ENCODE assay signal across 9 cellular contexts in the genomic region with DNA sequence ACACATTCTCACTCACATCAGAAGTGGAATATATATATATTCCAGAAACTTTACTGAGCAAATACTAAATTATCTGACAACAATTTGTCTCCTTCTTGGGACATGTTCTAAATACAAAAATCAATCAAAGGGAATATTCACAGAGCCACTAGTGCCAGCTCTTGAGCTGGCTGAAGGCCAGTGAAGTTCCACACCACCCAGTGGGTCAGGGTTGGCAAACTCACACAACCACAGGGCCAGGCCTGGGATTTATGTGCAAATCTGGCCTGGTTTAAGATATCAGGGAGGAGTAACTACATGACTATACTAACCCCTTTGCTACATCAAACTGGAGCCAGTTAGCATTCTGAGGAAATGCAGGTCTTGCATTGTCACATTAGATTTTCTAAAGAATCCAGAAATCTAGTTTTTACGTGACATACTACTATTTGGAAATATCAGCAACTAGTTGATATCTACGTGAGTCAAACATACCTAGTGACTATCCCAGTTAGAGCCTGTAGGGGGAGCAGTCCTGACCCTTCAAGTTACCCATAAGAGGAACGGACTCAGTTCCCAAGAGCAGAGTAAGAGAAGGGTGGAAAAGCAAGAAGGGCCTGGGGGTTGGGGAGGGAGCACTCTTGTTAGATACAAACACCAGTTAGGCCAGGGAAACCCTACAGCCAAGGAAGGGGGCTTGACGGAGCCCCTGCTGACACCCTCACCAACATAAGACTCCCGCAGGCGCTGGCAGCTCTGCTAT.
A peak's percentile ranks its signal among the peaks of the same experiment; 100 is the strongest.
DNase-seq lines count a peak whose midpoint lies in the region; ATAC-seq and TF ChIP-seq lines count a peak whose summit lies in the region.
"Had no signal": no experiment of that assay in that cellular context is flagged by ENCODE, and none has a peak within 500 bp of the region (broad histone marks: within the 10 kb centered on the region; RNA-seq: fewer than 3 reads in every experiment).

No MANE protein-coding gene starts in this region.

- TF ChIP-seq CTCF in HFF-Myc (IDR thresholded peaks at IDR 0.05; ENCODE audit: low read depth, low read length, missing control alignments) (peak; percentile 70), SK-N-SH (IDR thresholded peaks at IDR 0.05) (peak; percentile 67)

- H3F3A ChIP-seq in SK-N-SH (replicated peaks; ENCODE audit: insufficient read depth) = peaks cover 7% of the 10 kb centered on the region

- H3K4me2 ChIP-seq in SK-N-SH = no peak overlapping the region

- H3K36me3 Mint-ChIP-seq in naive thymus-derived CD8-positive, alpha-beta T cell = peaks cover 0 to 1% (median 0%) of the 10 kb centered on the region in 3 donors
- H3K36me3 Mint-ChIP-seq: memory B cell had no signal

- POLR2A ChIA-PET in SK-N-SH (lab: Yijun Ruan, JAX) = no interaction called here
- POLR2A ChIA-PET in naive thymus-derived CD8-positive, alpha-beta T cell (lab: Charles Lee) = no interaction called here

- H3K27ac Mint-ChIP-seq in naive thymus-derived CD8-positive, alpha-beta T cell = peak overlapping the region in 4 of 10 donors; percentile 31 to 79 (median 40)
- H3K27ac Mint-ChIP-seq: memory B cell had no signal

- H3K9me3 Mint-ChIP-seq in naive thymus-derived CD8-positive, alpha-beta T cell = no peaks in the 10 kb centered on the region
- H3K9me3 Mint-ChIP-seq: memory B cell had no signal

- H3K4me3 ChIP-seq in HFF-Myc (replicated peaks; ENCODE audit: low read depth, low read length) (no peak overlapping the region), SK-N-SH (ENCODE audit: low read depth in 2 of 2, low read length in 1 of 2) (no peak overlapping the region)

- no peaks in the 10 kb centered on the region for H3K79me2 ChIP-seq in SK-N-SH (ENCODE audit: insufficient read depth)

- 91% methylated on average over 6 of the region's 6 CpGs for WGBS in SK-N-SH (ENCODE audit: low lambda C conversion rate)

- H3K4me3 Mint-ChIP-seq in naive thymus-derived CD8-positive, alpha-beta T cell = no peak overlapping the region
- H3K4me3 Mint-ChIP-seq: memory B cell had no signal

- H3K27me3 Mint-ChIP-seq in naive thymus-derived CD8-positive, alpha-beta T cell = peaks cover 0 to 13% (median 2%) of the 10 kb centered on the region in 5 donors

- H3K9me3 ChIP-seq in SK-N-SH = no peaks in the 10 kb centered on the region

- peaks cover 0 to 28% of the 10 kb centered on the region in 2 experiments for H3K36me3 ChIP-seq in SK-N-SH (replicated peaks in 1 of 2; ENCODE audit: control insufficient read depth in 1 of 2, insufficient read depth in 2 of 2, low read length in 1 of 2)

- no peak overlapping the region for H2AFZ ChIP-seq in SK-N-SH (ENCODE audit: low read depth)

- no peaks in the 10 kb centered on the region for H4K20me1 ChIP-seq in SK-N-SH (ENCODE audit: insufficient read depth)

- H3K27ac ChIP-seq in SK-N-SH (ENCODE audit: low read depth in 2 of 2, low read length in 1 of 2) = peak overlapping the region in 1 of 2 experiments; percentile 68; a peak in 2 of 4 replicates

- peak; percentile 28; the same call in 1 of the 2 replicates for TF ChIP-seq RAD21 in SK-N-SH (IDR thresholded peaks at IDR 0.05; ENCODE audit: low read length)

- DNase-seq in COR-L47 (lab: John Stamatoyannopoulos, UW) (peak; percentile 20), HFF-Myc (ENCODE audit: extremely low read depth, low read depth) (no peak), SK-N-SH (peak; percentile 27), left kidney (ENCODE audit: low read depth, low spot score) (peak; percentile 65)
- DNase-seq in naive thymus-derived CD8-positive, alpha-beta T cell = no peak
- DNase-seq in NK-92 treated with Interleukin-12 subunit alpha and Interleukin-12 subunit beta, amount 100 ng/mL, for 24 hours (lab: John Stamatoyannopoulos, UW) = no peak

- H3K9me2 ChIP-seq in SK-N-SH = no peaks in the 10 kb centered on the region

- no peak for ATAC-seq in naive thymus-derived CD8-positive, alpha-beta T cell
- no peak for ATAC-seq in esophagus mucosa
- no peak for ATAC-seq in GM18517 (IDR thresholded peaks at IDR 0.05; ENCODE audit: unreplicated experiment)

- no peak overlapping the region for H3K9ac ChIP-seq in SK-N-SH

- CTCF ChIA-PET in SK-N-SH (lab: Yijun Ruan, JAX) = interaction anchor here (0.7 to 2.7 kb wide), 9 partner anchors 9 to 96 kb away, joined by 3 to 15 read pairs (median 4); no protein-coding TSS in a partner anchor

- peaks cover 9 to 23% (median 12%) of the 10 kb centered on the region in 4 donors for H3K4me1 Mint-ChIP-seq in naive thymus-derived CD8-positive, alpha-beta T cell

- TF ChIP-seq EP300 in SK-N-SH (IDR thresholded peaks at IDR 0.05; ENCODE audit: borderline replicate concordance in 1 of 2, low read depth in 1 of 2, low read length in 1 of 2) = no peak

- H3K27me3 ChIP-seq in SK-N-SH (ENCODE audit: insufficient read depth) = no peaks in the 10 kb centered on the region

- peaks cover 6 to 31% of the 10 kb centered on the region in 2 experiments; a peak in 3 of 4 replicates for H3K4me1 ChIP-seq in SK-N-SH (ENCODE audit: control insufficient read depth in 1 of 2, insufficient read depth in 2 of 2, low read depth in 1 of 2, low read length in 1 of 2)

TF ChIP-seq in SK-N-SH, 30 proteins besides CTCF, POLR2A, EP300 and RAD21:
- TF ChIP-seq RFX5 (IDR thresholded peaks at IDR 0.05; ENCODE audit: low read length) = no peak
- TF ChIP-seq SMC3 (IDR thresholded peaks at IDR 0.05; ENCODE audit: low read depth, low read length) = peak; percentile 10; the same call in 1 of the 2 replicates

Comparison
In these comparisons a context has a peak if more than half of its experiments do, and no peak if none do; other contexts are left out.
1. DNase-seq: peak in COR-L47 (single experiment), SK-N-SH (single experiment) and left kidney (single experiment); none in HFF-Myc (single experiment), naive thymus-derived CD8-positive, alpha-beta T cell (0 of 10) and NK-92 treated with Interleukin-12 subunit alpha and Interleukin-12 subunit beta, amount 100 ng/mL, for 24 hours (single experiment).